Comparison of ENCODE assay signal across 1 cellular context in genomic region chr16:50467943-50468748, GRCh38.
TF ChIP-seq lines count a peak whose summit lies in the region.

No MANE protein-coding gene starts in this region.

TF ChIP-seq in HepG2, 621 proteins besides CTCF, POLR2A, EP300 and RAD21 (continued from another document and continues in another):
- TF ChIP-seq DMTF1 (CRISPR knock-in tag; IDR thresholded peaks at IDR 0.05) = no peak
- TF ChIP-seq ZNF761 (CRISPR knock-in tag; conservative IDR thresholded peaks at IDR 0.05) = no peak
- no peak for TF ChIP-seq ZMAT5 (CRISPR knock-in tag; IDR thresholded peaks at IDR 0.05; ENCODE audit: borderline replicate concordance, low read depth)
- no peak for TF ChIP-seq ZNF597 (CRISPR knock-in tag; IDR thresholded peaks at IDR 0.05)
- 0 out of 2 replicates have a peak, but pooled peaks have one; percentile 36 for TF ChIP-seq SNAPC4 (CRISPR knock-in tag; IDR thresholded peaks at IDR 0.05)
- no peak for TF ChIP-seq ZNF567 (CRISPR knock-in tag; IDR thresholded peaks at IDR 0.05; ENCODE audit: borderline replicate concordance)
- no peak for TF ChIP-seq ZFYVE20 (CRISPR knock-in tag; IDR thresholded peaks at IDR 0.05; ENCODE audit: borderline replicate concordance, low read depth)
- no peak for TF ChIP-seq IKZF4 (CRISPR knock-in tag; IDR thresholded peaks at IDR 0.05; ENCODE audit: borderline replicate concordance, low read depth, not compliant biosample characterization)
- no peak for TF ChIP-seq ZNF354B (CRISPR knock-in tag; IDR thresholded peaks at IDR 0.05)
- TF ChIP-seq GMEB1 (CRISPR knock-in tag; IDR thresholded peaks at IDR 0.05; ENCODE audit: borderline replicate concordance) = no peak
- TF ChIP-seq NFIC (IDR thresholded peaks at IDR 0.05; ENCODE audit: low read length) = no peak; the same call in 1 of the 2 replicates
- no peak for TF ChIP-seq KLF6 (CRISPR knock-in tag; IDR thresholded peaks at IDR 0.05)
- TF ChIP-seq MYNN (CRISPR knock-in tag; IDR thresholded peaks at IDR 0.05; ENCODE audit: low read depth) = peak; percentile 20; the same call in 1 of the 2 replicates
- TF ChIP-seq SP1 (IDR thresholded peaks at IDR 0.05) = no peak
- peak; percentile 39 for TF ChIP-seq SP1 (CRISPR knock-in tag; IDR thresholded peaks at IDR 0.05)
- TF ChIP-seq ZNF674 (CRISPR knock-in tag; IDR thresholded peaks at IDR 0.05; ENCODE audit: low read depth) = peak; percentile 78; the same call in 1 of the 2 replicates
- peak; percentile 62; the same call in 1 of the 2 replicates for TF ChIP-seq KDM2A (CRISPR knock-in tag; IDR thresholded peaks at IDR 0.05; ENCODE audit: borderline replicate concordance, low read depth)
- no peak for TF ChIP-seq ZNF547 (CRISPR knock-in tag; IDR thresholded peaks at IDR 0.05)
- TF ChIP-seq SNRNP70 (IDR thresholded peaks at IDR 0.05; ENCODE audit: low read depth, low read length) = no peak
- no peak; the same call in 1 of the 2 replicates for TF ChIP-seq MTA1 (CRISPR knock-in tag; IDR thresholded peaks at IDR 0.05; ENCODE audit: borderline replicate concordance)
- no peak for TF ChIP-seq CENPT (CRISPR knock-in tag; IDR thresholded peaks at IDR 0.05; ENCODE audit: low read depth)
- TF ChIP-seq ATF2 (CRISPR knock-in tag; IDR thresholded peaks at IDR 0.05) = peak; percentile 77
- TF ChIP-seq TCF7L2 (IDR thresholded peaks at IDR 0.05; ENCODE audit: low read depth, low read length) = peak; percentile 91
- TF ChIP-seq MTA3 (CRISPR knock-in tag; IDR thresholded peaks at IDR 0.05) = no peak
- no peak for TF ChIP-seq NFE2L2 (IDR thresholded peaks at IDR 0.05; ENCODE audit: low read length)
- no peak for TF ChIP-seq DNMT1 (CRISPR knock-in tag; IDR thresholded peaks at IDR 0.05)
- TF ChIP-seq ZIK1 (CRISPR knock-in tag; IDR thresholded peaks at IDR 0.05; ENCODE audit: borderline replicate concordance, low read depth) = no peak
- peak; percentile 84 for TF ChIP-seq HDAC2 (CRISPR knock-in tag; IDR thresholded peaks at IDR 0.05)
- TF ChIP-seq ZNF687 (CRISPR knock-in tag; IDR thresholded peaks at IDR 0.05) = peak; percentile 99
- peak; percentile 30; the same call in 1 of the 2 replicates for TF ChIP-seq ZFP1 (CRISPR knock-in tag; IDR thresholded peaks at IDR 0.05)
- peak; percentile 59 for TF ChIP-seq FOXA3 (CRISPR knock-in tag; IDR thresholded peaks at IDR 0.05)
- TF ChIP-seq RBAK (CRISPR knock-in tag; IDR thresholded peaks at IDR 0.05) = no peak
- no peak for TF ChIP-seq ZNF512 (CRISPR knock-in tag; IDR thresholded peaks at IDR 0.05)
- TF ChIP-seq ZBTB44 (CRISPR knock-in tag; IDR thresholded peaks at IDR 0.05) = no peak
- TF ChIP-seq ZNF709 (CRISPR knock-in tag; IDR thresholded peaks at IDR 0.05) = no peak
- TF ChIP-seq KAT2B (IDR thresholded peaks at IDR 0.05; ENCODE audit: borderline replicate concordance, low read depth, low read length) = no peak
- peak; percentile 59; the same call in 1 of the 2 replicates for TF ChIP-seq GATAD2A (CRISPR knock-in tag; IDR thresholded peaks at IDR 0.05)
